ENCODE assay signal across 22 cellular contexts in genomic region chr10:855079-855478, GRCh38.
"Had no signal": no experiment of that assay in that cellular context is flagged by ENCODE, and none has a peak within 500 bp of the region (broad histone marks: within the 10 kb centered on the region; RNA-seq: fewer than 3 reads in every experiment).

No MANE protein-coding gene starts in this region.

- H3K9me3 ChIP-seq: gastrocnemius medialis, prostate gland, testis had no signal

- H3K4me2 ChIP-seq: neural progenitor cell had no signal

- DNase-seq: activated CD4-positive, alpha-beta T cell treated with anti-CD3 and anti-CD28 coated beads, Interleukin-2, amount 50 U/mL, for 48 hours; activated effector memory CD4-positive, alpha-beta T cell treated with anti-CD3 and anti-CD28 coated beads, Interleukin-2, amount 50 U/mL, for 16 hours; activated naive CD4-positive, alpha-beta T cell treated with anti-CD3 and anti-CD28 coated beads, Interleukin-2, amount 50 U/mL, for 16 hours; activated T-cell treated with anti-CD3 and anti-CD28 coated beads, Interleukin-2, amount 50 U/mL, for 4 hours; aorta; effector CD4-positive, alpha-beta T cell; gastrocnemius medialis; head of caudate nucleus; kidney; right cardiac atrium; stimulated activated CD4-positive, alpha-beta T cell treated with anti-CD3 and anti-CD28 coated beads, Interleukin-2, amount 100 ng/mL, for 24 hours; stomach; T-helper 1 cell; T1000; testis had no signal

- ATAC-seq: activated T-cell treated with anti-CD3 and anti-CD28 coated beads, Interleukin-2, amount 50 U/mL, for 4 hours; esophagus mucosa; gastrocnemius medialis; left lobe of liver; right cardiac atrium had no signal

- FAIRE-seq: bronchial epithelial cell, kidney had no signal

- H3K27ac ChIP-seq: gastrocnemius medialis, neural progenitor cell, stomach, testis had no signal

- H3K4me3 Mint-ChIP-seq: activated T-cell treated with anti-CD3 and anti-CD28 coated beads, Interleukin-2, amount 50 U/mL, for 4 hours; neural progenitor cell; type B pancreatic cell had no signal

- H3K36me3 ChIP-seq: gastrocnemius medialis, prostate gland had no signal

- H3K27ac Mint-ChIP-seq: neural progenitor cell, type B pancreatic cell had no signal

- H3K27me3 Mint-ChIP-seq: type B pancreatic cell had no signal

- H3K27me3 ChIP-seq: gastrocnemius medialis, neural progenitor cell, stomach, testis had no signal

- H3K4me1 ChIP-seq: prostate gland had no signal

- H3K9ac ChIP-seq: neural progenitor cell had no signal

- H2AFZ ChIP-seq: neural progenitor cell had no signal

- H3K4me3 ChIP-seq: gastrocnemius medialis, lung, neural progenitor cell, prostate gland, stomach, testis had no signal
